7 cellular contexts compared by ENCODE assay signal in the genomic region with DNA sequence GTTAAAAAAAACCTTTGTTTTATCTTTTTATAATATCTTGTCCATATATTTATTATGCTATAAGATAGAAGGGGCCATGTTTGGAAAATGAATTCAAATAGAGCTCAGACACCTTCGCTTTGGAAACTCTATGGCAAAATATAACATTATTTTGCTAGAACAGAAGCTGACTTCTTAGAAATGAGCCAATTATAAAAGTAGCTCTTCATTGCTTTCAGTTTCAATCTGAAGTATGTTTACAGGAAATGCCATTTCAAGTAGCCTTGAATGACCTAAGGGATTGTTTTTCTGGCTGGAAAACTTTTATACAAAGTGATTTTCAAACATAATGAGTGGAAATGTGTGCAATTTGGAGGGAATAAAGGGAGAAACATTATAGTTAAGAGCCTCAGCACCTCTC. TPM values are rescaled to one million over a fixed set of nuclear protein-coding genes. Genes with fewer than 3 reads are reported as not detected.
DNase-seq lines count a peak whose midpoint lies in the region; ATAC-seq and TF ChIP-seq lines count a peak whose summit lies in the region.

No MANE protein-coding gene starts in this region.

- CTCF ChIA-PET in T-cell (lab: Charles Lee): interaction anchor here in 1 of 2 donors (0.6 to 2.0 kb wide), 5 partner anchors 24 to 112 kb away, joined by 3 to 6 read pairs (median 4); partner anchors contain the start of gene GBP4

- H3K4me3 Mint-ChIP-seq in T-cell: peak overlapping the region; percentile 31 to 54 (median 40)

- H3K4me1 ChIP-seq in right cardiac atrium (ENCODE audit: control insufficient read depth, insufficient read depth, low read length): peaks cover 3% of the 10 kb centered on the region

- POLR2A ChIA-PET in T-cell (lab: Charles Lee): interaction anchor here (0.6 to 1.4 kb wide), 5 partner anchors 23 to 1813 kb away, joined by 3 to 5 read pairs (median 3); partner anchors contain the start of gene GBP3 (in 1 of the 2)

- H3K36me3 Mint-ChIP-seq in T-cell: no peaks in the 10 kb centered on the region

- no peaks in the 10 kb centered on the region for H3K27me3 ChIP-seq in right cardiac atrium (ENCODE audit: control insufficient read depth, insufficient read depth)

- DNase-seq in T-cell: no peak
- DNase-seq in right cardiac atrium: no peak
- no peak for DNase-seq in NCI-H1930 (lab: John Stamatoyannopoulos, UW)
- DNase-seq in stimulated activated CD4-positive, alpha-beta T cell treated with anti-CD3 and anti-CD28 coated beads, Interleukin-4, amount 100 ng/mL, for 1 hour: no peak
- no peak for DNase-seq in erythroblast (lab: John Stamatoyannopoulos, UW)

- 31% methylated on average over 1 of the region's 1 CpG for WGBS in right cardiac atrium

- H3K9me3 ChIP-seq in right cardiac atrium (ENCODE audit: control insufficient read depth, low read length): no peaks in the 10 kb centered on the region

- peaks cover 4 to 7% (median 5%) of the 10 kb centered on the region in 3 donors for H3K9me3 Mint-ChIP-seq in T-cell

- H3K27ac ChIP-seq in right cardiac atrium (ENCODE audit: low read length): no peak overlapping the region

- no peak overlapping the region for H3K4me3 ChIP-seq in right cardiac atrium (ENCODE audit: low read length)

- H3K27ac Mint-ChIP-seq in T-cell: peak overlapping the region; percentile 96 to 100

- H3K27me3 Mint-ChIP-seq in T-cell: no peaks in the 10 kb centered on the region

- no peak for TF ChIP-seq POLR2A in erythroblast (IDR thresholded peaks at IDR 0.05; ENCODE audit: low read length)

- intact Hi-C loops in right cardiac atrium (cut with DNase I): no loop called here

- H3K4me1 Mint-ChIP-seq in T-cell: peaks cover 57 to 64% (median 57%) of the 10 kb centered on the region in 3 donors

- ATAC-seq in GM18868 (IDR thresholded peaks at IDR 0.05; ENCODE audit: unreplicated experiment): peak; percentile 64
- peak; percentile 77 for ATAC-seq in HG02759 (IDR thresholded peaks at IDR 0.05; ENCODE audit: unreplicated experiment)
- peak; percentile 43 to 65 (median 54) for ATAC-seq in T-cell (replicated peaks in 1 of 4)
- peak; percentile 23 to 68 for ATAC-seq in right cardiac atrium

RNA-seq across cellular contexts. Expression of gene GBP5, which starts 37.8 kb away (rescaled TPM):
- 100 to 1,000 TPM in 4 of 5 donors, 10 to 100 TPM in 1; 46.8 to 165 (median 116) TPM for total RNA-seq in T-cell
- 1 to 10 TPM in 2 of 4 donors, under 1 TPM in 2; 0.75 to 2.0 (median 1.2) TPM for total RNA-seq in right cardiac atrium
- 0.48 TPM for polyA plus RNA-seq in right cardiac atrium

RNA-seq across cellular contexts. Expression of gene GBP6, which starts 53.4 kb away (rescaled TPM):
- total RNA-seq in T-cell (under 1 TPM in 4 of 5 donors, not detected in 1; 0.13 to 0.83 (median 0.18) TPM), right cardiac atrium (under 1 TPM in 3 of 4 donors, not detected in 1; 0.09 to 0.23 (median 0.14) TPM)
- 0.05 TPM for polyA plus RNA-seq in right cardiac atrium

Comparison
In these comparisons a context has a peak if more than half of its experiments do, and no peak if none do; other contexts are left out.
1. RNA of gene GBP5, which starts 37.8 kb away (total RNA-seq): 46.8 to 165 TPM in T-cell; 0.75 to 2.0 TPM in right cardiac atrium; every median in the first group is over 10 times any median in the second.
2. Peak in every context shown above with its lines, with median percentiles within 50 percentile points of each other: ATAC-seq.